Comparison of ENCODE assay signal across 18 cellular contexts in genomic region chr22:39936523-39937145, GRCh38. TPM values are rescaled to one million over a fixed set of nuclear protein-coding genes. Genes with fewer than 3 reads are reported as not detected.
A peak's percentile ranks its signal among the peaks of the same experiment; 100 is the strongest.
DNase-seq lines count a peak whose midpoint lies in the region; ATAC-seq, FAIRE-seq and TF ChIP-seq lines count a peak whose summit lies in the region.
"Had no signal": no experiment of that assay in that cellular context is flagged by ENCODE, and none has a peak within 500 bp of the region (broad histone marks: within the 10 kb centered on the region; RNA-seq: fewer than 3 reads in every experiment).

No MANE protein-coding gene starts in this region.

- H3K9ac ChIP-seq in K562 (ENCODE audit: insufficient read depth in 1 of 2, low read depth in 2 of 2, low read length in 2 of 2) = no peak overlapping the region

- no peaks in the 10 kb centered on the region for H3K27me3 Mint-ChIP-seq in activated naive CD4-positive, alpha-beta T cell treated with anti-CD3 and anti-CD28 coated beads, Interleukin-2, amount 10 ng/mL, durations not matched to agents 7 days and 5 days

- H3K27ac ChIP-seq in K562 (ENCODE audit: extremely low read depth, low read depth, low read length) (peak overlapping the region; percentile 43; the same call in 1 of the 3 replicates), thymus (ENCODE audit: low read depth) (peak overlapping the region; percentile 61)
- H3K27ac ChIP-seq: lower lobe of right lung, testis, WERI-Rb-1 had no signal

- H3K36me3 ChIP-seq in K562 (ENCODE audit: control insufficient read depth, insufficient read depth, low read length) (no peaks in the 10 kb centered on the region), thymus (ENCODE audit: control insufficient read depth, insufficient read depth) (peaks cover 27% of the 10 kb centered on the region)
- H3K36me3 ChIP-seq: lower lobe of right lung, WERI-Rb-1 had no signal

- H3K4me3 Mint-ChIP-seq in activated naive CD4-positive, alpha-beta T cell treated with anti-CD3 and anti-CD28 coated beads, Interleukin-2, amount 10 ng/mL, durations not matched to agents 7 days and 5 days = peak overlapping the region; percentile 64

- H3K4me2 ChIP-seq in K562 (ENCODE audit: insufficient read depth, low read length) = no peak overlapping the region

- no TSS peak for BruUV-seq in K562 (replicated peaks; lab: Mats Ljungman, UMichigan)

- CTCF ChIA-PET in activated naive CD4-positive, alpha-beta T cell treated with anti-CD3 and anti-CD28 coated beads, Interleukin-2, amount 10 ng/mL, durations not matched to agents 7 days and 5 days (lab: Charles Lee) = interaction anchor here (0.7 to 2.1 kb wide), 3 partner anchors 9 to 381 kb away, joined by 3 to 7 read pairs (median 3); no protein-coding TSS in a partner anchor
- CTCF ChIA-PET in K562 (lab: Yijun Ruan, JAX; ENCODE audit: low intra/inter-chr PET ratio) = no interaction called here

- no peaks in the 10 kb centered on the region for H3K9me3 ChIP-seq in K562 (replicated peaks; ENCODE audit: control insufficient read depth, insufficient read depth, low read depth, low read length)
- H3K9me3 ChIP-seq in thymus (ENCODE audit: control insufficient read depth) = no peaks in the 10 kb centered on the region
- H3K9me3 ChIP-seq: lower lobe of right lung, testis had no signal

- H3K27me3 ChIP-seq in K562 (ENCODE audit: control insufficient read depth in 2 of 2, insufficient read depth in 2 of 2, low read length in 2 of 2) = no peaks in the 10 kb centered on the region
- H3K27me3 ChIP-seq in thymus (ENCODE audit: control insufficient read depth, insufficient read depth) = no peaks in the 10 kb centered on the region
- H3K27me3 ChIP-seq: testis had no signal

- H3K4me1 ChIP-seq in K562 (replicated peaks in 1 of 2; ENCODE audit: control insufficient read depth in 2 of 2, insufficient read depth in 2 of 2, low read length in 2 of 2) (peaks cover 7 to 54% of the 10 kb centered on the region in 2 experiments), thymus (ENCODE audit: control insufficient read depth, insufficient read depth, low read length) (peaks cover 65% of the 10 kb centered on the region)
- H3K4me1 ChIP-seq: lower lobe of right lung, testis had no signal

- H3K4me1 Mint-ChIP-seq in activated naive CD4-positive, alpha-beta T cell treated with anti-CD3 and anti-CD28 coated beads, Interleukin-2, amount 10 ng/mL, durations not matched to agents 7 days and 5 days = peaks cover 88% of the 10 kb centered on the region

- intact Hi-C loops in K562 (cut with micrococcal nuclease) = no loop called here

- H3K9me1 ChIP-seq in K562 (ENCODE audit: control insufficient read depth, insufficient read depth, low read length) = no peaks in the 10 kb centered on the region

- H3K9me3 Mint-ChIP-seq in activated naive CD4-positive, alpha-beta T cell treated with anti-CD3 and anti-CD28 coated beads, Interleukin-2, amount 10 ng/mL, durations not matched to agents 7 days and 5 days = no peaks in the 10 kb centered on the region

- no peak for TF ChIP-seq CTCF in K562 (IDR thresholded peaks at IDR 0.05 in 2 of 3, conservative IDR thresholded peaks at IDR 0.05 in 1 of 3; ENCODE audit: insufficient read depth in 2 of 3, low read depth in 1 of 3, low read length in 3 of 3)

- POLR2A ChIA-PET in K562 (lab: Yijun Ruan, JAX) = interaction anchor here (0.7 to 0.9 kb wide), 2 partner anchors 11 to 82 kb away, joined by 3 to 4 read pairs; no protein-coding TSS in a partner anchor

- peaks cover 46% of the 10 kb centered on the region for H3K36me3 Mint-ChIP-seq in activated naive CD4-positive, alpha-beta T cell treated with anti-CD3 and anti-CD28 coated beads, Interleukin-2, amount 10 ng/mL, durations not matched to agents 7 days and 5 days

- in situ Hi-C loops in K562 (cut with MboI) = no loop called here

- H3K4me3 ChIP-seq in K562 (no peak overlapping the region), thymus (ENCODE audit: low read length) (peak overlapping the region; percentile 44)
- H3K4me3 ChIP-seq: lower lobe of right lung, testis had no signal

- TF ChIP-seq RAD21 in K562 (CRISPR knock-in tag; conservative IDR thresholded peaks at IDR 0.05 in 1 of 2, IDR thresholded peaks at IDR 0.05 in 1 of 2) = no peak

- FAIRE-seq in K562 (lab: Jason Lieb, UNC) = peak; percentile 73

- no peak for DNase-seq in activated naive CD4-positive, alpha-beta T cell treated with anti-CD3 and anti-CD28 coated beads, Interleukin-2, amount 10 ng/mL, durations not matched to agents 7 days and 5 days
- DNase-seq in activated naive CD4-positive, alpha-beta T cell (lab: John Stamatoyannopoulos, UW) = no peak
- DNase-seq in MV-4-11 (lab: John Stamatoyannopoulos, UW) (peak; percentile 6), K562 (ENCODE audit: extremely low read depth in 1 of 4, low spot score in 3 of 4) (no peak), DMS79 (lab: John Stamatoyannopoulos, UW) (no peak), NCI-H1105 treated with DMSO at 0.1 percent for 48 hours (lab: John Stamatoyannopoulos, UW) (no peak)
- DNase-seq: effector CD4-positive, alpha-beta T cell; Karpas-422; lower lobe of right lung; NCI-H1436 treated with DMSO at 0.1 percent for 48 hours; RPMI8226; testis; WERI-Rb-1 had no signal

- no peak for TF ChIP-seq POLR2A in K562 (conservative IDR thresholded peaks at IDR 0.05)

- ATAC-seq in K562 (no peak), HG03342 (IDR thresholded peaks at IDR 0.05; ENCODE audit: unreplicated experiment) (no peak)
- ATAC-seq: lower lobe of right lung had no signal

- peaks cover 8% of the 10 kb centered on the region; the same call in 1 of the 3 replicates for H3K79me2 ChIP-seq in K562 (ENCODE audit: control insufficient read depth, insufficient read depth, low read length)

- peak overlapping the region; percentile 77 for H3K27ac Mint-ChIP-seq in activated naive CD4-positive, alpha-beta T cell treated with anti-CD3 and anti-CD28 coated beads, Interleukin-2, amount 10 ng/mL, durations not matched to agents 7 days and 5 days

- 52% methylated on average over 5 of the region's 6 CpGs for WGBS in K562 (ENCODE audit: insufficient coverage, low coverage, missing lambda C conversion rate)
- WGBS in thymus = 55% methylated on average over 6 of the region's 6 CpGs

- H4K20me1 ChIP-seq in K562 (replicated peaks; ENCODE audit: control insufficient read depth, insufficient read depth, low read length) = no peaks in the 10 kb centered on the region

- TF ChIP-seq EP300 in K562 (IDR thresholded peaks at IDR 0.05; ENCODE audit: low read length) = no peak

- H2AFZ ChIP-seq in K562 (ENCODE audit: low read depth, low read length) = peak overlapping the region; percentile 68

RNA-seq across cellular contexts. Expression of gene TMA7B, which starts 23.6 kb away (rescaled TPM):
- 16.1 and 33.1 TPM in 2 replicates for total RNA-seq in K562 (2011; cell fraction: chromatin; rRNA removed; ENCODE audit: low replicate concordance)
- 8.2 and 8.4 TPM in 2 replicates for total RNA-seq in K562 (2011; cell fraction: nucleolus; rRNA removed)
- 15.8 and 17.9 TPM in 2 replicates for total RNA-seq in K562 (2011; cell fraction: nucleoplasm; rRNA removed)
- total RNA-seq in K562 (2014; rRNA removed) (12.0 and 14.2 TPM in 2 replicates), K562 (2014; rRNA removed; fragmentation: Illumina TruSeq; extraction: Trizol) (13.9 and 17.0 TPM in 2 replicates), K562 (2015; rRNA removed; fragmentation: Illumina TruSeq; extraction: Trizol) (5.3 and 5.6 TPM in 2 replicates), K562 (2021) (11.2 and 12.8 TPM in 2 replicates)
- polyA plus RNA-seq in K562 (2011; rRNA removed) (3.2 and 10.9 TPM in 2 replicates), K562 (2014; fragmentation: Illumina TruSeq; extraction: Trizol) (9.4 and 11.8 TPM in 2 replicates), K562 (2014; fragmentation: Nextera tagmentation; extraction: Ambion mirVana) (1 to 10 TPM; 5.7 to 8.7 TPM), K562 (2014; rRNA removed) (13.2 and 14.5 TPM in 2 replicates), thymus (3.3 TPM)
- polyA plus RNA-seq in K562 (2011; cell fraction: cytosol; rRNA removed) = 1.0 and 1.5 TPM in 2 replicates
- polyA plus RNA-seq in K562 (2011; cell fraction: nucleus; rRNA removed) = 1.7 and 4.9 TPM in 2 replicates
- polyA plus RNA-seq in K562 (2012) = 4.9 and 8.2 TPM in 2 replicates
- polyA minus RNA-seq in K562 (2011; rRNA and poly(A)+ RNA removed) = 4.7 and 10.9 TPM in 2 replicates
- polyA minus RNA-seq in K562 (2011; cell fraction: cytosol; rRNA and poly(A)+ RNA removed) = 1.0 and 3.1 TPM in 2 replicates
- polyA minus RNA-seq in K562 (2011; cell fraction: nucleus; rRNA and poly(A)+ RNA removed) = 2.2 and 2.6 TPM in 2 replicates
- total RNA-seq: H4, myocyte had no signal

RNA-seq across cellular contexts. Expression of gene GRAP2, which starts 35.8 kb away (rescaled TPM):
- 119 and 120 TPM in 2 replicates for total RNA-seq in K562 (2011; cell fraction: chromatin; rRNA removed; ENCODE audit: low replicate concordance)
- total RNA-seq in K562 (2011; cell fraction: nucleolus; rRNA removed) = 83.6 and 92.2 TPM in 2 replicates
- 114 and 167 TPM in 2 replicates for total RNA-seq in K562 (2011; cell fraction: nucleoplasm; rRNA removed)
- total RNA-seq in K562 (2014; rRNA removed) (67.9 and 83.1 TPM in 2 replicates), K562 (2014; rRNA removed; fragmentation: Illumina TruSeq; extraction: Trizol) (43.0 and 46.6 TPM in 2 replicates), K562 (2015; rRNA removed; fragmentation: Illumina TruSeq; extraction: Trizol) (29.5 and 30.2 TPM in 2 replicates), K562 (2021) (62.2 and 71.4 TPM in 2 replicates)
- polyA plus RNA-seq in K562 (2011; rRNA removed) (22.0 and 60.4 TPM in 2 replicates), K562 (2014; fragmentation: Illumina TruSeq; extraction: Trizol) (67.6 and 69.5 TPM in 2 replicates), K562 (2014; fragmentation: Nextera tagmentation; extraction: Ambion mirVana) (1 to 10 TPM; 4.8 to 8.8 TPM), K562 (2014; rRNA removed) (76.8 and 88.7 TPM in 2 replicates), thymus (51.5 TPM)
- 20.3 and 83.5 TPM in 2 replicates for polyA plus RNA-seq in K562 (2011; cell fraction: cytosol; rRNA removed)
- polyA plus RNA-seq in K562 (2011; cell fraction: nucleus; rRNA removed) = 34.5 and 117 TPM in 2 replicates
- 57.6 and 120 TPM in 2 replicates for polyA plus RNA-seq in K562 (2012)
- polyA minus RNA-seq in K562 (2011; rRNA and poly(A)+ RNA removed) = 22.0 and 65.1 TPM in 2 replicates
- polyA minus RNA-seq in K562 (2011; cell fraction: cytosol; rRNA and poly(A)+ RNA removed) = 15.4 and 43.7 TPM in 2 replicates
- 24.7 and 46.7 TPM in 2 replicates for polyA minus RNA-seq in K562 (2011; cell fraction: nucleus; rRNA and poly(A)+ RNA removed)
- total RNA-seq: H4, myocyte had no signal

RNA-seq across cellular contexts. Expression of gene ENTHD1, which starts 43.1 kb away (rescaled TPM):
- total RNA-seq in K562 (2011; cell fraction: chromatin; rRNA removed; ENCODE audit: low replicate concordance) = 0.25 TPM in 1 of 2 replicates, not detected in the other
- total RNA-seq in K562 (2011; cell fraction: nucleolus; rRNA removed) = not detected in 2 replicates
- total RNA-seq in K562 (2011; cell fraction: nucleoplasm; rRNA removed) = not detected in 2 replicates
- total RNA-seq in K562 (2014; rRNA removed) (0.18 and 0.29 TPM in 2 replicates), K562 (2014; rRNA removed; fragmentation: Illumina TruSeq; extraction: Trizol) (0.29 and 0.36 TPM in 2 replicates), K562 (2015; rRNA removed; fragmentation: Illumina TruSeq; extraction: Trizol) (0.43 and 0.75 TPM in 2 replicates), K562 (2021) (0.20 and 0.22 TPM in 2 replicates)
- polyA plus RNA-seq in K562 (2011; rRNA removed) (0.05 and 0.13 TPM in 2 replicates), K562 (2014; fragmentation: Illumina TruSeq; extraction: Trizol) (0.25 and 0.37 TPM in 2 replicates), K562 (2014; fragmentation: Nextera tagmentation; extraction: Ambion mirVana) (under 1 TPM; 0.27 to 0.35 TPM), K562 (2014; rRNA removed) (0.23 and 0.98 TPM in 2 replicates), thymus (1.2 TPM)
- 0.07 TPM in 1 of 2 replicates, not detected in the other for polyA plus RNA-seq in K562 (2011; cell fraction: cytosol; rRNA removed)
- polyA plus RNA-seq in K562 (2011; cell fraction: nucleus; rRNA removed) = not detected in 2 replicates
- 0.27 and 0.35 TPM in 2 replicates for polyA plus RNA-seq in K562 (2012)
- 0.25 TPM in 1 of 2 replicates, not detected in the other for polyA minus RNA-seq in K562 (2011; rRNA and poly(A)+ RNA removed)
- polyA minus RNA-seq in K562 (2011; cell fraction: cytosol; rRNA and poly(A)+ RNA removed) = not detected in 2 replicates
- not detected in 2 replicates for polyA minus RNA-seq in K562 (2011; cell fraction: nucleus; rRNA and poly(A)+ RNA removed)
- total RNA-seq: H4, lower lobe of right lung, myocyte, posterior vena cava had no signal

RNA-seq across cellular contexts. Expression of gene FAM83F, which starts 58.1 kb away (rescaled TPM):
- total RNA-seq in K562 (2011; cell fraction: chromatin; rRNA removed; ENCODE audit: low replicate concordance) = 0.04 and 0.25 TPM in 2 replicates
- under 0.01 and 0.17 TPM in 2 replicates for total RNA-seq in K562 (2011; cell fraction: nucleolus; rRNA removed)
- total RNA-seq in K562 (2011; cell fraction: nucleoplasm; rRNA removed) = 0.07 and 0.15 TPM in 2 replicates
- 0.04 and 0.05 TPM in 2 replicates for total RNA-seq in K562 (2014; rRNA removed)
- 0.03 and 0.04 TPM in 2 replicates for total RNA-seq in K562 (2014; rRNA removed; fragmentation: Illumina TruSeq; extraction: Trizol)
- under 0.01 and 0.04 TPM in 2 replicates for total RNA-seq in K562 (2015; rRNA removed; fragmentation: Illumina TruSeq; extraction: Trizol)
- 0.07 and 0.13 TPM in 2 replicates for total RNA-seq in K562 (2021)
- polyA plus RNA-seq in K562 (2011; rRNA removed) = 0.03 and 0.10 TPM in 2 replicates
- polyA plus RNA-seq in K562 (2011; cell fraction: cytosol; rRNA removed) = 0.01 and 0.03 TPM in 2 replicates
- 0.03 and 0.18 TPM in 2 replicates for polyA plus RNA-seq in K562 (2011; cell fraction: nucleus; rRNA removed)
- 0.01 and 0.07 TPM in 2 replicates for polyA plus RNA-seq in K562 (2012)
- 0.03 TPM in 1 of 2 replicates, not detected in the other for polyA plus RNA-seq in K562 (2014; fragmentation: Illumina TruSeq; extraction: Trizol)
- under 1 TPM in 1 of 2 experiments, not detected in 1; 0.01 TPM for polyA plus RNA-seq in K562 (2014; fragmentation: Nextera tagmentation; extraction: Ambion mirVana)
- 0.04 and 0.05 TPM in 2 replicates for polyA plus RNA-seq in K562 (2014; rRNA removed)
- polyA minus RNA-seq in K562 (2011; rRNA and poly(A)+ RNA removed) = 0.06 and 0.07 TPM in 2 replicates
- not detected in 2 replicates for polyA minus RNA-seq in K562 (2011; cell fraction: cytosol; rRNA and poly(A)+ RNA removed)
- 0.11 and 0.67 TPM in 2 replicates for polyA minus RNA-seq in K562 (2011; cell fraction: nucleus; rRNA and poly(A)+ RNA removed)
- 2.0 TPM for polyA plus RNA-seq in thymus
- total RNA-seq: H4, myocyte had no signal
